In genomic region chr11:118544010-118544646, GRCh38 we compare ENCODE assay signal across 16 cellular contexts. TPM values are rescaled to one million over a fixed set of nuclear protein-coding genes. Genes with fewer than 3 reads are reported as not detected.
DNase-seq lines count a peak whose midpoint lies in the region; ATAC-seq lines count a peak whose summit lies in the region.
"Had no signal": no experiment of that assay in that cellular context is flagged by ENCODE, and none has a peak within 500 bp of the region (broad histone marks: within the 10 kb centered on the region; RNA-seq: fewer than 3 reads in every experiment).

No MANE protein-coding gene starts in this region.

- peak; percentile 13 for DNase-seq in activated effector memory CD4-positive, alpha-beta T cell treated with anti-CD3 and anti-CD28 coated beads, Interleukin-2, amount 50 U/mL, for 16 hours
- DNase-seq in activated effector memory CD4-positive, alpha-beta T cell treated with Interleukin-2 at 50 U/mL for 16 hours, result no peak
- DNase-seq in left lobe of liver (ENCODE audit: low spot score) (peak; percentile 62), mesenteric fat pad (ENCODE audit: low spot score) (peak; percentile 8), NCI-H1105 (lab: John Stamatoyannopoulos, UW) (no peak), NOMO-1 (lab: John Stamatoyannopoulos, UW; ENCODE audit: unreplicated experiment in 2 of 2) (no peak)
- no peak for DNase-seq in NK-92 treated with Interleukin-12 subunit alpha and Interleukin-12 subunit beta, amount 100 ng/mL, for 24 hours (lab: John Stamatoyannopoulos, UW)
- DNase-seq: AML-193; CD4-positive, alpha-beta T cell; DMS153; DMS79; GDM1; HCEC 1CT; HFFc6 had no signal

- ATAC-seq in left lobe of liver, result peak; percentile 87
- ATAC-seq: A549, GM23338 had no signal

RNA-seq across cellular contexts. Expression of gene TMEM25, which starts 13.1 kb away (rescaled TPM):
- total RNA-seq in left lobe of liver (37.5 TPM), mesenteric fat pad (2.7 TPM)

RNA-seq across cellular contexts. Expression of gene TTC36, which starts 16.9 kb away (rescaled TPM):
- total RNA-seq in left lobe of liver, result 116 TPM
- total RNA-seq in mesenteric fat pad, result not detected

RNA-seq across cellular contexts. Expression of gene IFT46, which starts 21.6 kb away (rescaled TPM):
- total RNA-seq in left lobe of liver (5.4 TPM), mesenteric fat pad (11.4 TPM)

RNA-seq across cellular contexts. Expression of gene ARCN1, which starts 28.1 kb away (rescaled TPM):
- total RNA-seq in left lobe of liver (61.0 TPM), mesenteric fat pad (176 TPM)

Comparison
In these comparisons a context has a peak if more than half of its experiments do, and no peak if none do; other contexts are left out.
1. DNase-seq: peak in activated effector memory CD4-positive, alpha-beta T cell treated with anti-CD3 and anti-CD28 coated beads, Interleukin-2, amount 50 U/mL, for 16 hours (single experiment), left lobe of liver (single experiment) and mesenteric fat pad (single experiment); none in activated effector memory CD4-positive, alpha-beta T cell treated with Interleukin-2 at 50 U/mL for 16 hours (single experiment), NCI-H1105 (single experiment), NK-92 treated with Interleukin-12 subunit alpha and Interleukin-12 subunit beta, amount 100 ng/mL, for 24 hours (single experiment) and NOMO-1 (0 of 2).
2. RNA of gene TMEM25, which starts 13.1 kb away (total RNA-seq): 37.5 TPM in left lobe of liver (single experiment); 2.7 TPM in mesenteric fat pad (single experiment); every median in the first group is over 10 times any median in the second.
3. RNA of gene TTC36, which starts 16.9 kb away (total RNA-seq): 116 TPM in left lobe of liver (single experiment); not detected in mesenteric fat pad (single experiment); every median in the first group is over 100 times any median in the second.